In the genomic region with DNA sequence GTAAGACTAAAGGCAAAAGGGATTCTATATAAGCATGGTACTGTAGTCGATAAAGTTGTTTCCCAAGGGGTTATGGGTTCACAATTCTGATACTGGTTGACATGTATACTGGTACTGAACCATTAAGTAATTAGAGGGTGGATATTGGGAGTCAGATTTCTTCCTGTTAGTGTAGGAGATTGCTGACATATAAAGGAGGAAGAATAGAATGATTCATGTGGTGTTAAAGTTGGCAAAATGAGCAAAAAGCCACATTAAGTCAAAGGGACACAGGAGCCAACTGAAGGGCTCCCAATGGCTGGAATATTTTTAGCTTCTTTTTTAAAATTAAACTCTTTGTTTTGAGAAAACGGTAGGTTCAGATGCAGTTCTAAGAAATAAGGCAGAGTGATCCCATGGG, we compare ENCODE assay signal across 22 cellular contexts.
"Had no signal": no experiment of that assay in that cellular context is flagged by ENCODE, and none has a peak within 500 bp of the region (broad histone marks: within the 10 kb centered on the region; RNA-seq: fewer than 3 reads in every experiment).

No MANE protein-coding gene starts in this region.

- H3K4me3 Mint-ChIP-seq: mesothelial cell of epicardium; naive B cell; natural killer cell; nephron progenitor cell; neural progenitor cell; stimulated activated naive B cell treated with anti-CD40 and anti-IgM and Interleukin-4, amounts not matched to agents 10 μg/mL and 1 μg/mL and 100 μg/mL, for 72 hours had no signal

- DNase-seq: islet precursor cell; left ventricle myocardium inferior; mesendoderm; naive B cell; natural killer cell; nephron progenitor cell; occipital lobe; psoas muscle; right lobe of liver; stimulated activated CD4-positive, alpha-beta T cell treated with anti-CD3 and anti-CD28 coated beads, Interleukin-12 subunit alpha, Interleukin-12 subunit beta, amount 100 ng/mL, for 4 hours; stimulated activated CD4-positive, alpha-beta T cell treated with anti-CD3 and anti-CD28 coated beads, Interleukin-15, amount 100 ng/mL, for 24 hours; stimulated activated CD4-positive, alpha-beta T cell treated with anti-CD3 and anti-CD28 coated beads, Interleukin-2, amount 100 ng/mL, for 24 hours; stimulated activated CD4-positive, alpha-beta T cell treated with anti-CD3 and anti-CD28 coated beads, Interleukin-4, amount 100 ng/mL, for 1 hour; stimulated activated naive B cell treated with anti-CD40 and anti-IgM and Interleukin-4, amounts not matched to agents 10 μg/mL and 1 μg/mL and 100 μg/mL, for 72 hours; stimulated activated naive CD8-positive, alpha-beta T cell treated with anti-CD3 and anti-CD28 coated beads, Interleukin-15, Interleukin-2, amounts not matched to agents 100 U/mL and 50 U/mL, for 24 hours; stomach; testis; thyroid gland; transverse colon; upper lobe of left lung had no signal

- H3K36me3 Mint-ChIP-seq: mesothelial cell of epicardium; natural killer cell; neural progenitor cell; stimulated activated naive B cell treated with anti-CD40 and anti-IgM and Interleukin-4, amounts not matched to agents 10 μg/mL and 1 μg/mL and 100 μg/mL, for 72 hours had no signal

- H3K9me3 Mint-ChIP-seq: natural killer cell, neural progenitor cell had no signal

- H3K27ac Mint-ChIP-seq: mesothelial cell of epicardium; naive B cell; natural killer cell; nephron progenitor cell; neural progenitor cell; stimulated activated naive B cell treated with anti-CD40 and anti-IgM and Interleukin-4, amounts not matched to agents 10 μg/mL and 1 μg/mL and 100 μg/mL, for 72 hours had no signal

- H3K4me1 Mint-ChIP-seq: mesothelial cell of epicardium, naive B cell, natural killer cell, nephron progenitor cell, neural progenitor cell had no signal
